In the genomic region with DNA sequence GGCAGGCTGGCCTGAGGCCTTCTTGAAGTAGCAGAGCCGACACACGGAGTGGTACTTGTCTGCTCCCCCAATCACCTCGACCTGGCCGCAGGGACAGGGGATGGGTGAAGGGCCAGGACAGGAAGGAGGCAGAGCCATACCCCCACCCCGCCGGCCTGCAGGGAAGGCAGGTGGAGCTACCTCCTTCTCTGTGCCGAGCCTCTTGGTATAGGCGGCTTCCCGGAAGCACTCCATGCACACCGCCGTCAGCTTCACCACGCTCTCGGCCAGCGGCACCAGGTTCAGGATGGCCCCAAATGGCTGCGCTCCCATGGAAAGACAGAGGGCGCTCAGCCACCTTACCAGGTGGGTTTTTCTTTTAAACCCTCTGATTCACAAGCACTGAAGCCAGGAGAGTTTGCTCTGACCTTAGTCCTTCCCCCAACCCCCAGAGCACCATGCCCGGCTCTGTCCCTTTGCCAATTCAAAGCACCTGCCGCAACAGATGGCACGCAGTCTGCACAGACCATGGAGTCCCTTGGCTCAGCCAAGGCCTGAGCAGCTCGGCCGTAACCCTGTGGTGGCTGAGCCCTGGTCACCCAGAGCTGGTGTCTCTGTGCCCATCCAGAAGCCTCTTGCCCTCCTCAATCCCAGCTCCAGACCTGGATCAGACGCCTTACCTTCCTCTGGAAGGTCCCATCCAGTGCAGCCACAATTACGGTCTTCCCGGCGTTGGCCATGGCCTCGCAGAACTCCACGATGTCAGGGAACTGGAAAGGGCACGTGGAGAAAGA, we compare ENCODE assay signal across 8 cellular contexts. TPM values are rescaled to one million over a fixed set of nuclear protein-coding genes. Genes with fewer than 3 reads are reported as not detected.
DNase-seq lines count a peak whose midpoint lies in the region; ATAC-seq, FAIRE-seq and TF ChIP-seq lines count a peak whose summit lies in the region.
"Had no signal": no experiment of that assay in that cellular context is flagged by ENCODE, and none has a peak within 500 bp of the region (broad histone marks: within the 10 kb centered on the region; RNA-seq: fewer than 3 reads in every experiment).

No MANE protein-coding gene starts in this region.

- H3K27ac ChIP-seq in RWPE1 = peak overlapping the region; percentile 67
- H3K27ac ChIP-seq in kidney (ENCODE audit: low read depth in 2 of 2, low read length in 2 of 2) = peak overlapping the region; percentile 85 to 87
- peak overlapping the region; percentile 92 for H3K27ac ChIP-seq in temporal lobe (ENCODE audit: low read depth, low read length)

- POLR2A ChIA-PET in RWPE1 (lab: Yijun Ruan, JAX; ENCODE audit: low non-redundant PET) = interaction anchor here (0.6 kb wide), 1 partner anchor 76 kb away, joined by 5 read pairs; no protein-coding TSS in a partner anchor

- ATAC-seq in HG02642 (IDR thresholded peaks at IDR 0.05; ENCODE audit: poor library complexity, unreplicated experiment) (no peak), GM21825 (IDR thresholded peaks at IDR 0.05; ENCODE audit: unreplicated experiment) (no peak)

- intact Hi-C loops in kidney (cut with DNase I) = loop anchor here (10.0 kb wide), 1 partner anchor 60 kb away; no protein-coding TSS in a partner anchor

- DNase-seq in H7 (peak; percentile 85), RWPE1 (ENCODE audit: low spot score) (no peak), kidney (no peak), GM19239 (ENCODE audit: insufficient read length, low spot score) (no peak)
- DNase-seq: NCI-H1105 had no signal

- no peaks in the 10 kb centered on the region for H3K9me3 ChIP-seq in kidney (ENCODE audit: control insufficient read depth in 1 of 2, low read length in 2 of 2)

- H3K4me1 ChIP-seq in kidney (ENCODE audit: control insufficient read depth in 1 of 2, insufficient read depth in 1 of 2, low read depth in 1 of 2, low read length in 2 of 2) = peaks cover 37 to 42% of the 10 kb centered on the region in 2 donors

- H3K27me3 ChIP-seq in H7 (ENCODE audit: control insufficient read depth, insufficient read depth, low read length) = no peaks in the 10 kb centered on the region

- TF ChIP-seq CTCF in RWPE1 (conservative IDR thresholded peaks at IDR 0.05; ENCODE audit: low read depth) = no peak; the same call in 1 of the 2 replicates
- TF ChIP-seq CTCF in kidney (IDR thresholded peaks at IDR 0.05; ENCODE audit: borderline replicate concordance, extremely low read depth, insufficient read depth) = peak; percentile 19

- CTCF ChIA-PET in RWPE1 (lab: Yijun Ruan, JAX) = interaction anchor here (0.6 to 2.2 kb wide), 4 partner anchors 11 to 98 kb away, joined by 3 to 7 read pairs (median 4); a partner anchor contains a TSS

- H3K36me3 ChIP-seq in H7 (replicated peaks; ENCODE audit: control insufficient read depth, insufficient read depth, low read length) = peaks cover 27% of the 10 kb centered on the region
- H3K36me3 ChIP-seq in kidney (ENCODE audit: control insufficient read depth in 1 of 2, insufficient read depth in 2 of 2, low read length in 2 of 2) = peaks cover 0 to 3% of the 10 kb centered on the region in 2 donors

- FAIRE-seq in kidney (lab: Jason Lieb, UNC) = no peak
- no peak for FAIRE-seq in GM19239 (lab: Jason Lieb, UNC)

- H3K4me3 ChIP-seq in H7 (ENCODE audit: insufficient read depth, low read depth, low read length) (no peak overlapping the region), kidney (ENCODE audit: low read length in 2 of 2) (no peak overlapping the region)

- peak overlapping the region in 1 of 2 donors; percentile 67 for H3K9ac ChIP-seq in kidney (ENCODE audit: low read length in 2 of 2)

RNA-seq across cellular contexts. Expression of a gene that starts 6.7 kb away (rescaled TPM):
- 24.4 and 24.5 TPM in 2 replicates for total RNA-seq in H7 (2014; rRNA removed; shearing (Covaris generic))
- total RNA-seq in kidney (165 TPM), temporal lobe (3.0 TPM)
- 149 TPM for polyA plus RNA-seq in kidney (ENCODE audit: insufficient read depth, low read depth, low replicate concordance)

RNA-seq across cellular contexts. Expression of a gene that starts 11.8 kb away (rescaled TPM):
- total RNA-seq in H7 (2014; rRNA removed; shearing (Covaris generic)) = 48.4 and 56.5 TPM in 2 replicates
- total RNA-seq in kidney (12.7 TPM), temporal lobe (1.7 TPM)
- polyA plus RNA-seq in kidney (ENCODE audit: insufficient read depth, low read depth, low replicate concordance) = 9.3 TPM

RNA-seq across cellular contexts. Expression of a gene that starts 12.1 kb away (rescaled TPM):
- 36.4 and 43.0 TPM in 2 replicates for total RNA-seq in H7 (2014; rRNA removed; shearing (Covaris generic))
- total RNA-seq in kidney = 63.9 TPM
- polyA plus RNA-seq in kidney (ENCODE audit: insufficient read depth, low read depth, low replicate concordance) = 118 TPM
- 18.2 TPM for total RNA-seq in temporal lobe

RNA-seq across cellular contexts. Expression of a gene that starts 28.9 kb away (rescaled TPM):
- total RNA-seq in H7 (2014; rRNA removed; shearing (Covaris generic)) = not detected in 2 replicates
- not detected for total RNA-seq in kidney
- polyA plus RNA-seq in kidney (ENCODE audit: insufficient read depth, low read depth, low replicate concordance) = not detected
- not detected for total RNA-seq in temporal lobe

RNA-seq across cellular contexts. Expression of a gene that starts 39.0 kb away (rescaled TPM):
- total RNA-seq in H7 (2014; rRNA removed; shearing (Covaris generic)) = 152 and 154 TPM in 2 replicates
- total RNA-seq in kidney (1.7 TPM), temporal lobe (3.2 TPM)
- 0.26 TPM for polyA plus RNA-seq in kidney (ENCODE audit: insufficient read depth, low read depth, low replicate concordance)
